10 cellular contexts compared by ENCODE assay signal in the genomic region with DNA sequence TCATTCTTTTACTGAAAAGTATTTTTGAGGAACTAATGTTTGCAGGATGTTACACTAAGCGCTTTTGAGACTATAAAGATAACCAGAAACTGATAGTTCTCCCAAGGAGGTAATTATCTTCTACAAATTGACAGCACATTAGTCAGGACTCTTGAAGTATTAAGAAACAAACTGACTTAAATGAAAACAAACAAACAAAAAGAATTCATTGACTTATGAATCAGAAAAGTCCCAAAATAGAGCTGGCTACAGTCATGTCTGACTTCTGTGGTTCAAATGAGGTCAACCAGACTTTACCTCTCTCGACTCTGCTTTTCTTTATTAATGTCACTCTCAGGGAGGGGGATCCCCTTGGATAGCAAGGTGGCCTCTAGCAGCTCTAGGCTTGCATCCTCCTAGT.
A peak's percentile ranks its signal among the peaks of the same experiment; 100 is the strongest.
DNase-seq lines count a peak whose midpoint lies in the region; ATAC-seq and TF ChIP-seq lines count a peak whose summit lies in the region.
"Had no signal": no experiment of that assay in that cellular context is flagged by ENCODE, and none has a peak within 500 bp of the region (broad histone marks: within the 10 kb centered on the region; RNA-seq: fewer than 3 reads in every experiment).

No MANE protein-coding gene starts in this region.

- H3K4me1 Mint-ChIP-seq in immature natural killer cell = no peaks in the 10 kb centered on the region

- DNase-seq in PC-3 (peak; percentile 4), immature natural killer cell (no peak), NCI-H1930 (lab: John Stamatoyannopoulos, UW) (no peak), left lobe of liver (ENCODE audit: low spot score) (no peak), foreskin melanocyte (no peak)
- DNase-seq: CD4-positive, alpha-beta T cell; stimulated activated CD4-positive, alpha-beta T cell treated with anti-CD3 and anti-CD28 coated beads, Interleukin-15, amount 100 ng/mL, for 24 hours had no signal

- H3K9me2 ChIP-seq in PC-3 (replicated peaks; ENCODE audit: low read length) = no peaks in the 10 kb centered on the region

- H4K20me1 ChIP-seq in PC-3 (ENCODE audit: low read length) = no peaks in the 10 kb centered on the region

- no peak overlapping the region for H2AFZ ChIP-seq in PC-3 (ENCODE audit: low read length)

- no peaks in the 10 kb centered on the region for H3K79me2 ChIP-seq in PC-3 (ENCODE audit: low read length)

- no peaks in the 10 kb centered on the region for H3K36me3 ChIP-seq in PC-3 (ENCODE audit: low read depth, low read length)

- no peak overlapping the region for H3K27ac Mint-ChIP-seq in immature natural killer cell
- H3K27ac Mint-ChIP-seq: CD4-positive, alpha-beta T cell had no signal

- TF ChIP-seq CTCF in PC-3 (conservative IDR thresholded peaks at IDR 0.05; ENCODE audit: low read depth, low read length) = no peak

- H3K9me3 Mint-ChIP-seq in immature natural killer cell = peaks cover 0 to 4% (median 0%) of the 10 kb centered on the region in 6 donors
- H3K9me3 Mint-ChIP-seq: CD4-positive, alpha-beta T cell had no signal

- H3K4me3 ChIP-seq in PC-3 (ENCODE audit: low read length) = no peak overlapping the region

- intact Hi-C loops in PC-3 (cut with micrococcal nuclease) = no loop called here

- H3K27me3 ChIP-seq in PC-3 (ENCODE audit: low read length) = no peaks in the 10 kb centered on the region

- H3K9ac ChIP-seq in PC-3 (ENCODE audit: low read length) = no peak overlapping the region

- no peak overlapping the region for H3K27ac ChIP-seq in PC-3 (ENCODE audit: low read length)

- peaks cover 23% of the 10 kb centered on the region for H3K4me1 ChIP-seq in PC-3 (ENCODE audit: insufficient read depth, low read length)

- POLR2A ChIA-PET in PC-3 (lab: Charles Lee; ENCODE audit: unreplicated experiment) = no interaction called here

- no peaks in the 10 kb centered on the region for H3K36me3 Mint-ChIP-seq in immature natural killer cell

- H3K9me3 ChIP-seq in PC-3 (ENCODE audit: low read length) = no peaks in the 10 kb centered on the region

- H3F3A ChIP-seq in PC-3 (ENCODE audit: low read length, unreplicated experiment) = peaks cover 6% of the 10 kb centered on the region

- CTCF ChIA-PET in PC-3 (lab: Charles Lee) = no interaction called here

- no TSS peak for BruUV-seq in PC-3 (replicated peaks; lab: Mats Ljungman, UMichigan)

- peak; percentile 97 for ATAC-seq in GM18499 (IDR thresholded peaks at IDR 0.05; ENCODE audit: insufficient read depth, unreplicated experiment)
- ATAC-seq in GM19463 (IDR thresholded peaks at IDR 0.05; ENCODE audit: unreplicated experiment) = peak; percentile 95
- peak; percentile 94 for ATAC-seq in HG02970 (IDR thresholded peaks at IDR 0.05; ENCODE audit: low FRiP score, unreplicated experiment)
- no peak for ATAC-seq in PC-3
- no peak for ATAC-seq in left lobe of liver

- H3K4me3 Mint-ChIP-seq in immature natural killer cell = no peak overlapping the region
- H3K4me3 Mint-ChIP-seq: CD4-positive, alpha-beta T cell had no signal

- no peak overlapping the region for H3K4me2 ChIP-seq in PC-3 (ENCODE audit: low read length)

- no peaks in the 10 kb centered on the region for H3K27me3 Mint-ChIP-seq in immature natural killer cell (ENCODE audit: low read depth in 3 of 3)

Comparison
In these comparisons a context has a peak if more than half of its experiments do, and no peak if none do; other contexts are left out.
1. ATAC-seq: peak in GM18499 (single experiment), GM19463 (single experiment) and HG02970 (single experiment); none in PC-3 (single experiment) and left lobe of liver (single experiment).